1 cellular context compared by ENCODE assay signal in genomic region chr20:38414769-38415450, GRCh38.
A peak's percentile ranks its signal among the peaks of the same experiment; 100 is the strongest.
TF ChIP-seq lines count a peak whose summit lies in the region.

No MANE protein-coding gene starts in this region.

TF ChIP-seq in HepG2, 621 proteins besides CTCF, POLR2A, EP300 and RAD21:
- TF ChIP-seq MAFK (conservative IDR thresholded peaks at IDR 0.05 in 1 of 2, IDR thresholded peaks at IDR 0.05 in 1 of 2; ENCODE audit: low read length in 2 of 2) (peak; percentile 53 to 55), ZNF878 (CRISPR knock-in tag; IDR thresholded peaks at IDR 0.05) (no peak), NFKBIZ (CRISPR knock-in tag; IDR thresholded peaks at IDR 0.05) (no peak)
